Comparison of ENCODE assay signal across 1 cellular context in genomic region chr15:88654430-88655102, GRCh38.
TF ChIP-seq lines count a peak whose summit lies in the region.

No MANE protein-coding gene starts in this region.

TF ChIP-seq in K562, 482 proteins besides CTCF, POLR2A, EP300 and RAD21:
- no peak for TF ChIP-seq POLR2G (IDR thresholded peaks at IDR 0.05; ENCODE audit: low read depth, low read length)
- no peak for TF ChIP-seq ZNF282 (CRISPR knock-in tag; IDR thresholded peaks at IDR 0.05)
- TF ChIP-seq MAX (CRISPR knock-in tag; IDR thresholded peaks at IDR 0.05), result no peak
- no peak for TF ChIP-seq ZNF165 (CRISPR knock-in tag; IDR thresholded peaks at IDR 0.05; ENCODE audit: borderline replicate concordance)
- TF ChIP-seq NFIC (IDR thresholded peaks at IDR 0.05), result no peak
- no peak for TF ChIP-seq PPARD (CRISPR knock-in tag; IDR thresholded peaks at IDR 0.05)
- no peak for TF ChIP-seq ATF7 (IDR thresholded peaks at IDR 0.05)
- TF ChIP-seq ILK (tag; IDR thresholded peaks at IDR 0.05; ENCODE audit: borderline replicate concordance, low read depth), result no peak
- no peak for TF ChIP-seq HINFP (tag; conservative IDR thresholded peaks at IDR 0.05; ENCODE audit: low read depth)
- no peak for TF ChIP-seq BRF2 (IDR thresholded peaks at IDR 0.05; ENCODE audit: borderline replicate concordance, insufficient read depth, insufficient read length)
- no peak for TF ChIP-seq GABPB2 (CRISPR knock-in tag; conservative IDR thresholded peaks at IDR 0.05)
- 0 out of 2 replicates have a peak, but pooled peaks have one; percentile 42 for TF ChIP-seq ZNF134 (CRISPR knock-in tag; conservative IDR thresholded peaks at IDR 0.05)
- TF ChIP-seq E2F6 (IDR thresholded peaks at IDR 0.05; ENCODE audit: borderline replicate concordance in 1 of 2, extremely low read depth in 1 of 2, insufficient read depth in 1 of 2, insufficient read length in 1 of 2, low read depth in 1 of 2, low read length in 1 of 2, poor library complexity in 1 of 2, severe bottlenecking in 1 of 2), result peak in 1 of 2 experiments; percentile 25
- no peak for TF ChIP-seq LARP7 (IDR thresholded peaks at IDR 0.05)
- TF ChIP-seq PTRF (tag; IDR thresholded peaks at IDR 0.05), result no peak
- TF ChIP-seq VEZF1 (CRISPR knock-in tag; IDR thresholded peaks at IDR 0.05), result no peak
- no peak for TF ChIP-seq ADNP (tag; IDR thresholded peaks at IDR 0.05)
- TF ChIP-seq HDAC2 (IDR thresholded peaks at IDR 0.05), result no peak
- TF ChIP-seq TAF9B (IDR thresholded peaks at IDR 0.05; ENCODE audit: partially characterized antibody), result no peak
- TF ChIP-seq CUX1 (CRISPR knock-in tag; IDR thresholded peaks at IDR 0.05), result no peak
- TF ChIP-seq OTX1 (CRISPR knock-in tag; IDR thresholded peaks at IDR 0.05), result no peak
- TF ChIP-seq MGA (IDR thresholded peaks at IDR 0.05), result peak; percentile 56; the same call in 1 of the 2 replicates
- no peak for TF ChIP-seq HNRNPK (IDR thresholded peaks at IDR 0.05; ENCODE audit: low read depth, low read length, poor library complexity, severe bottlenecking)
- TF ChIP-seq SETDB1 (IDR thresholded peaks at IDR 0.05; ENCODE audit: low read length), result no peak
- no peak for TF ChIP-seq CBFB (CRISPR knock-in tag; IDR thresholded peaks at IDR 0.05)
- peak; percentile 57 for TF ChIP-seq RBM25 (IDR thresholded peaks at IDR 0.05; ENCODE audit: low read depth, low read length, severe bottlenecking)
- no peak for TF ChIP-seq NFIX (CRISPR knock-in tag; IDR thresholded peaks at IDR 0.05; ENCODE audit: low read depth)
- TF ChIP-seq SMAD2 (IDR thresholded peaks at IDR 0.05; ENCODE audit: low read depth, low read length), result no peak
- TF ChIP-seq ZKSCAN8 (CRISPR knock-in tag; IDR thresholded peaks at IDR 0.05), result no peak
- TF ChIP-seq ZNF561 (CRISPR knock-in tag; conservative IDR thresholded peaks at IDR 0.05), result no peak
- peak in 1 of 2 experiments; percentile 20; a peak in 1 of 4 replicates for TF ChIP-seq KDM1A (IDR thresholded peaks at IDR 0.05)
- TF ChIP-seq ZFP1 (CRISPR knock-in tag; IDR thresholded peaks at IDR 0.05), result no peak
- no peak for TF ChIP-seq ZNF316 (IDR thresholded peaks at IDR 0.05)
- no peak for TF ChIP-seq KAT8 (IDR thresholded peaks at IDR 0.05; ENCODE audit: low read depth)
- TF ChIP-seq ZNF274 (IDR thresholded peaks at IDR 0.05; ENCODE audit: borderline replicate concordance, low read depth, low read length), result no peak
- no peak for TF ChIP-seq KLF1 (tag; IDR thresholded peaks at IDR 0.05)
TF ChIP-seq in K562: peak in this region for 5.
